Comparison of ENCODE assay signal across 24 cellular contexts in genomic region chr22:34429314-34429713, GRCh38.
DNase-seq lines count a peak whose midpoint lies in the region; ATAC-seq, FAIRE-seq and TF ChIP-seq lines count a peak whose summit lies in the region.
"Had no signal": no experiment of that assay in that cellular context is flagged by ENCODE, and none has a peak within 500 bp of the region (broad histone marks: within the 10 kb centered on the region; RNA-seq: fewer than 3 reads in every experiment).

No MANE protein-coding gene starts in this region.

- H3K27ac ChIP-seq in mesendoderm (ENCODE audit: low read depth, low read length) (no peak overlapping the region), pancreas (no peak overlapping the region)
- H3K27ac ChIP-seq: GM23248, heart left ventricle, psoas muscle had no signal

- no peaks in the 10 kb centered on the region for H3K79me2 ChIP-seq in mesendoderm (ENCODE audit: control insufficient read depth, insufficient read depth, low read length)

- H2BK15ac ChIP-seq in mesendoderm (replicated peaks; ENCODE audit: low read depth), result no peak overlapping the region

- no peak overlapping the region for H2BK120ac ChIP-seq in mesendoderm (ENCODE audit: low read depth, low read length)

- peak; percentile 15 for DNase-seq in stimulated activated CD4-positive, alpha-beta T cell treated with anti-CD3 and anti-CD28 coated beads, Interleukin-15, amount 100 ng/mL, for 24 hours
- no peak for DNase-seq in stimulated activated CD4-positive, alpha-beta T cell treated with anti-CD3 and anti-CD28 coated beads, Interleukin-2, amount 100 ng/mL, for 48 hours
- peak; percentile 37 for DNase-seq in Jurkat, Clone E6-1 (ENCODE audit: low read depth, low spot score)
- DNase-seq in SW480 (ENCODE audit: low spot score) (peak; percentile 59), mesendoderm (peak; percentile 16), pancreas (no peak), NCI-H774 (lab: John Stamatoyannopoulos, UW) (no peak), Right ventricle myocardium superior (no peak)
- DNase-seq: activated B cell treated with CpG ODN at 0.5 μM for 24 hours, GM23248, heart left ventricle, HFFc6, KBM-7, left colon, mesenchymal stem cell, MV-4-11, NCI-H1694 treated with DMSO at 0.1 percent for 48 hours, NCI-H748 treated with DMSO at 0.1 percent for 48 hours, psoas muscle, SHP77, T-helper 9 cell had no signal

- WGBS in mesendoderm (ENCODE audit: extremely low coverage, insufficient coverage, low lambda C conversion rate), result no CpG with 5 or more reads among the region's 5 CpGs
- WGBS in pancreas, 2 donors, result 48 to 63% methylated on average over 5 of the region's 5 CpGs

- no peak overlapping the region for H4K8ac ChIP-seq in mesendoderm (ENCODE audit: low read depth, low read length)

- FAIRE-seq in pancreas (lab: Jason Lieb, UNC), result no peak
- FAIRE-seq: endothelial cell of umbilical vein, G401.6, GM18507 had no signal

- H3K9ac ChIP-seq in mesendoderm (ENCODE audit: low read length), result no peak overlapping the region
- H3K9ac ChIP-seq: GM23248 had no signal

- no peak overlapping the region for H4K5ac ChIP-seq in mesendoderm (ENCODE audit: low read length)

- no peak overlapping the region for H3K18ac ChIP-seq in mesendoderm (ENCODE audit: low read length)

- H3K56ac ChIP-seq in mesendoderm (ENCODE audit: low read length), result no peak overlapping the region

- no peaks in the 10 kb centered on the region for H3K9me3 ChIP-seq in pancreas
- H3K9me3 ChIP-seq: psoas muscle had no signal

- no peak overlapping the region for H3K4me2 ChIP-seq in mesendoderm (ENCODE audit: low read length)

- H3K27me3 ChIP-seq in mesendoderm (ENCODE audit: insufficient read depth, low read length, poor library complexity) (no peaks in the 10 kb centered on the region), pancreas (no peaks in the 10 kb centered on the region)

- H2BK5ac ChIP-seq in mesendoderm (ENCODE audit: low read length), result no peak overlapping the region

- intact Hi-C loops in pancreas (cut with DNase I), result no loop called here
- intact Hi-C loops in Right ventricle myocardium superior (cut with DNase I), result no loop called here

- no peak overlapping the region for H3K23ac ChIP-seq in mesendoderm (ENCODE audit: low read length)

- H3K36me3 ChIP-seq in mesendoderm (ENCODE audit: control insufficient read depth, insufficient read depth, low read length) (no peaks in the 10 kb centered on the region), pancreas (no peaks in the 10 kb centered on the region)
- H3K36me3 ChIP-seq: heart left ventricle had no signal

- H3K4me3 ChIP-seq in Jurkat, Clone E6-1 (ENCODE audit: low read length), result no peak overlapping the region
- H3K4me3 ChIP-seq in mesendoderm (ENCODE audit: low read length) (no peak overlapping the region), pancreas (no peak overlapping the region)
- H3K4me3 ChIP-seq: GM23248, heart left ventricle, psoas muscle had no signal

- no peak overlapping the region for H3K4ac ChIP-seq in mesendoderm (ENCODE audit: low read depth, low read length)

- no peak for TF ChIP-seq CTCF in pancreas (IDR thresholded peaks at IDR 0.05)

- ATAC-seq in pancreas (no peak), Right ventricle myocardium superior (ENCODE audit: poor library complexity) (no peak)
- ATAC-seq: heart left ventricle, left colon, psoas muscle had no signal

- no peak overlapping the region for H2AK5ac ChIP-seq in mesendoderm (ENCODE audit: low read length)

- no peaks in the 10 kb centered on the region for H3K79me1 ChIP-seq in mesendoderm (ENCODE audit: low read length)

- no peaks in the 10 kb centered on the region for H3K4me1 ChIP-seq in mesendoderm (ENCODE audit: control insufficient read depth, low read depth, low read length)
- H3K4me1 ChIP-seq in pancreas, result no peaks in the 10 kb centered on the region
- H3K4me1 ChIP-seq: heart left ventricle, psoas muscle had no signal

Comparison
In these comparisons a context has a peak if more than half of its experiments do, and no peak if none do; other contexts are left out.
1. DNase-seq: peak in stimulated activated CD4-positive, alpha-beta T cell treated with anti-CD3 and anti-CD28 coated beads, Interleukin-15, amount 100 ng/mL, for 24 hours (single experiment), Jurkat, Clone E6-1 (single experiment), SW480 (single experiment) and mesendoderm (single experiment); none in stimulated activated CD4-positive, alpha-beta T cell treated with anti-CD3 and anti-CD28 coated beads, Interleukin-2, amount 100 ng/mL, for 48 hours (0 of 2), pancreas (0 of 6), NCI-H774 (single experiment) and Right ventricle myocardium superior (single experiment).